1 cellular context compared by ENCODE assay signal in genomic region chr5:107705390-107706014, GRCh38.
A peak's percentile ranks its signal among the peaks of the same experiment; 100 is the strongest.
TF ChIP-seq lines count a peak whose summit lies in the region.

No MANE protein-coding gene starts in this region.

TF ChIP-seq in GM12878, 131 proteins besides CTCF, POLR2A, EP300 and RAD21 (continued from another document):
- TF ChIP-seq NKRF (conservative IDR thresholded peaks at IDR 0.05): no peak
- no peak for TF ChIP-seq CEBPZ (IDR thresholded peaks at IDR 0.05; ENCODE audit: low read depth, low read length)
- TF ChIP-seq IKZF2 (IDR thresholded peaks at IDR 0.05): no peak
- no peak for TF ChIP-seq BACH1 (IDR thresholded peaks at IDR 0.05; ENCODE audit: borderline replicate concordance)
- peak; percentile 45; the same call in 1 of the 2 replicates for TF ChIP-seq ATF2 (IDR thresholded peaks at IDR 0.05; ENCODE audit: low read length)
- TF ChIP-seq LARP7 (IDR thresholded peaks at IDR 0.05): no peak
- TF ChIP-seq PAX8 (IDR thresholded peaks at IDR 0.05): no peak
- TF ChIP-seq IRF4 (IDR thresholded peaks at IDR 0.05; ENCODE audit: low read depth, low read length): peak; percentile 62; the same call in 1 of the 2 replicates
- TF ChIP-seq SRF (IDR thresholded peaks at IDR 0.05; ENCODE audit: low read depth in 2 of 2, low read length in 2 of 2): no peak
- TF ChIP-seq POU2F2 (IDR thresholded peaks at IDR 0.05; ENCODE audit: borderline replicate concordance, low read depth, low read length): peak; percentile 73; the same call in 2 of the 3 replicates
